ENCODE assay signal across 1 cellular context in the genomic region with DNA sequence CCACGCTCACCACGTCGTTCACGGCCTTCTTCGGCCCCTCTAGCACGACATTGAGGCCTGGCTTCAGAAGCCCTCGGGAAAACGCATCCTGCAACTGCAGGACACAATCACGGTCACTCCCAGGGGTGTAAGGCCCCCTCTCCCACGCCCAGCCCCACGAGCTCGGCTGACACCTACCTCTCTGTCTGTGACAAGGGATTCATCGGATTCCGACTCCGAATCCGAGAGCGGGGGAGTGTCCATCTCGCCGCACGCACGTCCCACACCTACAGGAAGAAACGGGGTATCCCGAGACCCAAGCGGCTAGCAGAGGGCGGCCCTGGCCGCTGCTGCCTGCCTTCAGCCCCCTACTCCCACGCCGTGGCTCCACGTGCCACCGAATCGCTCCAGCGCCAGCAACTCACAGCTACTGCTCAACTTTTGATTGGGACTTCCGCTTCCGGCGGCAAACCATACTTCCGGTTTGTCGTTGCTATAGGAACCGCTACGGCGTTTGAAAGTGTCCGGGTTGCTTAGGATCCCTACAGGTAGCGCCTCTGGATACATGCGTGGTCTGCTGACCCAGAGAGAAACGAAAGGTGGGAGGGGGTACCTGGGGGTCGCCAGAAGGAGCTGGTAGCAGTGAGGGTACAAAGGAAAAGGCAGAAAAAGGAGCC.
TF ChIP-seq lines count a peak whose summit lies in the region.

Gene CFAP57, plus strand, starts transcription at position 455 of the 656 bp plus-strand sequence. CDS start 424 bp downstream, outside the sequence.
A gene with protein sequence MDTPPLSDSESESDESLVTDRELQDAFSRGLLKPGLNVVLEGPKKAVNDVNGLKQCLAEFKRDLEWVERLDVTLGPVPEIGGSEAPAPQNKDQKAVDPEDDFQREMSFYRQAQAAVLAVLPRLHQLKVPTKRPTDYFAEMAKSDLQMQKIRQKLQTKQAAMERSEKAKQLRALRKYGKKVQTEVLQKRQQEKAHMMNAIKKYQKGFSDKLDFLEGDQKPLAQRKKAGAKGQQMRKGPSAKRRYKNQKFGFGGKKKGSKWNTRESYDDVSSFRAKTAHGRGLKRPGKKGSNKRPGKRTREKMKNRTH (minus strand): TSS at position 415 of the 656 bp plus-strand sequence. CDS start 172 bp downstream, at position 243.

TF ChIP-seq in HepG2, 621 proteins besides CTCF, POLR2A, EP300 and RAD21 (continued from another document and continues in another):
- TF ChIP-seq JUNB (CRISPR knock-in tag; IDR thresholded peaks at IDR 0.05; ENCODE audit: borderline replicate concordance) (no peak), ZNF556 (CRISPR knock-in tag; IDR thresholded peaks at IDR 0.05; ENCODE audit: borderline replicate concordance) (no peak; the same call in 1 of the 2 replicates), ESRRA (CRISPR knock-in tag; IDR thresholded peaks at IDR 0.05; ENCODE audit: low read depth) (no peak; the same call in 1 of the 2 replicates), ZNF329 (CRISPR knock-in tag; IDR thresholded peaks at IDR 0.05; ENCODE audit: low read depth) (no peak), ZNF703 (CRISPR knock-in tag; IDR thresholded peaks at IDR 0.05; ENCODE audit: borderline replicate concordance) (no peak), ZNF326 (CRISPR knock-in tag; IDR thresholded peaks at IDR 0.05; ENCODE audit: borderline replicate concordance) (no peak), U2AF1 (optimal IDR thresholded peaks at IDR 0.05; ENCODE audit: low read depth, low read length) (no peak), ZNF343 (CRISPR knock-in tag; IDR thresholded peaks at IDR 0.05) (no peak), ZNF614 (CRISPR knock-in tag; IDR thresholded peaks at IDR 0.05; ENCODE audit: borderline replicate concordance) (no peak; the same call in 1 of the 2 replicates), EEA1 (CRISPR knock-in tag; IDR thresholded peaks at IDR 0.05; ENCODE audit: borderline replicate concordance) (no peak), KDM5B (CRISPR knock-in tag; IDR thresholded peaks at IDR 0.05; ENCODE audit: borderline replicate concordance) (peak; percentile 73; the same call in 1 of the 2 replicates), LRRFIP1 (CRISPR knock-in tag; conservative IDR thresholded peaks at IDR 0.05) (no peak), HOXA9 (CRISPR knock-in tag; IDR thresholded peaks at IDR 0.05; ENCODE audit: borderline replicate concordance) (no peak), ZNF788 (CRISPR knock-in tag; IDR thresholded peaks at IDR 0.05; ENCODE audit: borderline replicate concordance) (no peak), ZNF317 (CRISPR knock-in tag; IDR thresholded peaks at IDR 0.05) (peak; percentile 62; the same call in 1 of the 2 replicates), ZFYVE20 (CRISPR knock-in tag; IDR thresholded peaks at IDR 0.05; ENCODE audit: borderline replicate concordance, low read depth) (no peak), USF2 (IDR thresholded peaks at IDR 0.05; ENCODE audit: low read depth, low read length) (no peak), USF2 (CRISPR knock-in tag; IDR thresholded peaks at IDR 0.05; ENCODE audit: borderline replicate concordance) (no peak), YEATS2 (CRISPR knock-in tag; IDR thresholded peaks at IDR 0.05; ENCODE audit: borderline replicate concordance) (peak; percentile 60), ZNF160 (CRISPR knock-in tag; IDR thresholded peaks at IDR 0.05) (no peak), ZNF562 (CRISPR knock-in tag; IDR thresholded peaks at IDR 0.05; ENCODE audit: borderline replicate concordance) (no peak), DMAP1 (CRISPR knock-in tag; IDR thresholded peaks at IDR 0.05) (peak; percentile 86; the same call in 1 of the 2 replicates), MAF1 (CRISPR knock-in tag; IDR thresholded peaks at IDR 0.05; ENCODE audit: borderline replicate concordance) (no peak), ZSCAN31 (CRISPR knock-in tag; IDR thresholded peaks at IDR 0.05; ENCODE audit: low read depth) (no peak), KDM5A (IDR thresholded peaks at IDR 0.05; ENCODE audit: borderline replicate concordance, low read length) (peak; percentile 95), SMAD3 (CRISPR knock-in tag; IDR thresholded peaks at IDR 0.05) (peak; percentile 50; the same call in 1 of the 2 replicates), SRSF9 (IDR thresholded peaks at IDR 0.05; ENCODE audit: borderline replicate concordance, insufficient read depth, low read depth, low read length, poor library complexity, severe bottlenecking) (no peak), NRL (CRISPR knock-in tag; IDR thresholded peaks at IDR 0.05; ENCODE audit: borderline replicate concordance) (peak; percentile 83; the same call in 1 of the 2 replicates), GLI4 (CRISPR knock-in tag; IDR thresholded peaks at IDR 0.05; ENCODE audit: borderline replicate concordance) (no peak; the same call in 1 of the 2 replicates), ZNF609 (CRISPR knock-in tag; IDR thresholded peaks at IDR 0.05; ENCODE audit: borderline replicate concordance) (no peak), RBFOX2 (IDR thresholded peaks at IDR 0.05; ENCODE audit: low read depth, low read length) (peak; percentile 75), CHD2 (IDR thresholded peaks at IDR 0.05; ENCODE audit: low read depth, low read length) (no peak), NFKB2 (CRISPR knock-in tag; IDR thresholded peaks at IDR 0.05; ENCODE audit: borderline replicate concordance) (peak; percentile 41; the same call in 1 of the 2 replicates), MLX (CRISPR knock-in tag; IDR thresholded peaks at IDR 0.05) (no peak), TBX3 (IDR thresholded peaks at IDR 0.05; ENCODE audit: borderline replicate concordance) (no peak), ZNF629 (CRISPR knock-in tag; conservative IDR thresholded peaks at IDR 0.05) (peak; percentile 31), PHB2 (IDR thresholded peaks at IDR 0.05; ENCODE audit: partially characterized antibody) (no peak), ATF2 (CRISPR knock-in tag; IDR thresholded peaks at IDR 0.05) (0 out of 2 replicates have a peak, but pooled peaks have one; percentile 43)
- TF ChIP-seq, protein P1, sequence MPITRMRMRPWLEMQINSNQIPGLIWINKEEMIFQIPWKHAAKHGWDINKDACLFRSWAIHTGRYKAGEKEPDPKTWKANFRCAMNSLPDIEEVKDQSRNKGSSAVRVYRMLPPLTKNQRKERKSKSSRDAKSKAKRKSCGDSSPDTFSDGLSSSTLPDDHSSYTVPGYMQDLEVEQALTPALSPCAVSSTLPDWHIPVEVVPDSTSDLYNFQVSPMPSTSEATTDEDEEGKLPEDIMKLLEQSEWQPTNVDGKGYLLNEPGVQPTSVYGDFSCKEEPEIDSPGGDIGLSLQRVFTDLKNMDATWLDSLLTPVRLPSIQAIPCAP (CRISPR knock-in tag; IDR thresholded peaks at IDR 0.05; ENCODE audit: low read depth): no peak
- TF ChIP-seq, protein P2, sequence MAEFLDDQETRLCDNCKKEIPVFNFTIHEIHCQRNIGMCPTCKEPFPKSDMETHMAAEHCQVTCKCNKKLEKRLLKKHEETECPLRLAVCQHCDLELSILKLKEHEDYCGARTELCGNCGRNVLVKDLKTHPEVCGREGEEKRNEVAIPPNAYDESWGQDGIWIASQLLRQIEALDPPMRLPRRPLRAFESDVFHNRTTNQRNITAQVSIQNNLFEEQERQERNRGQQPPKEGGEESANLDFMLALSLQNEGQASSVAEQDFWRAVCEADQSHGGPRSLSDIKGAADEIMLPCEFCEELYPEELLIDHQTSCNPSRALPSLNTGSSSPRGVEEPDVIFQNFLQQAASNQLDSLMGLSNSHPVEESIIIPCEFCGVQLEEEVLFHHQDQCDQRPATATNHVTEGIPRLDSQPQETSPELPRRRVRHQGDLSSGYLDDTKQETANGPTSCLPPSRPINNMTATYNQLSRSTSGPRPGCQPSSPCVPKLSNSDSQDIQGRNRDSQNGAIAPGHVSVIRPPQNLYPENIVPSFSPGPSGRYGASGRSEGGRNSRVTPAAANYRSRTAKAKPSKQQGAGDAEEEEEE (CRISPR knock-in tag; IDR thresholded peaks at IDR 0.05; ENCODE audit: borderline replicate concordance): no peak
- TF ChIP-seq, protein P3, sequence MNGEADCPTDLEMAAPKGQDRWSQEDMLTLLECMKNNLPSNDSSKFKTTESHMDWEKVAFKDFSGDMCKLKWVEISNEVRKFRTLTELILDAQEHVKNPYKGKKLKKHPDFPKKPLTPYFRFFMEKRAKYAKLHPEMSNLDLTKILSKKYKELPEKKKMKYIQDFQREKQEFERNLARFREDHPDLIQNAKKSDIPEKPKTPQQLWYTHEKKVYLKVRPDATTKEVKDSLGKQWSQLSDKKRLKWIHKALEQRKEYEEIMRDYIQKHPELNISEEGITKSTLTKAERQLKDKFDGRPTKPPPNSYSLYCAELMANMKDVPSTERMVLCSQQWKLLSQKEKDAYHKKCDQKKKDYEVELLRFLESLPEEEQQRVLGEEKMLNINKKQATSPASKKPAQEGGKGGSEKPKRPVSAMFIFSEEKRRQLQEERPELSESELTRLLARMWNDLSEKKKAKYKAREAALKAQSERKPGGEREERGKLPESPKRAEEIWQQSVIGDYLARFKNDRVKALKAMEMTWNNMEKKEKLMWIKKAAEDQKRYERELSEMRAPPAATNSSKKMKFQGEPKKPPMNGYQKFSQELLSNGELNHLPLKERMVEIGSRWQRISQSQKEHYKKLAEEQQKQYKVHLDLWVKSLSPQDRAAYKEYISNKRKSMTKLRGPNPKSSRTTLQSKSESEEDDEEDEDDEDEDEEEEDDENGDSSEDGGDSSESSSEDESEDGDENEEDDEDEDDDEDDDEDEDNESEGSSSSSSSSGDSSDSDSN (CRISPR knock-in tag; IDR thresholded peaks at IDR 0.05): peak; percentile 50
